Comparison of ENCODE assay signal across 21 cellular contexts in the genomic region with DNA sequence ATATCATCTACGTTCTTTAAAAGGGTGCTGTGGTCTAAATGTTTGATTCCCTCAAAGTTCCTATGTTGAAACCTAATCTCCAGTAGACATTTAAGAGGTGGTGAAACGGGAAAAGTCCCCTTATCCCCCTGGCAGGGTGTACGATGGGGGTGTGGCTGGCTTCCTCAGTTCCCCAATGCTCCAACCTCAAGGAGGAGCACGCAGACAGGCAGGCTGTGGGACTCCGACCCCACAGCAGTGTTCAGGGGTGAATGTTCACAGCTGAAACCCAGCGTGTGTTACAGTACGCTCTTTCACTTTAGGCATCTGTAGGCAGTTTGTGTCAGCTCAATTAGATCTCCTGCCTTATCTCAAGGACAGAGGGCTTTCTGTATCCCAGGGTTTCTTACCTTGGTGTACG.
DNase-seq lines count a peak whose midpoint lies in the region; ATAC-seq, FAIRE-seq and TF ChIP-seq lines count a peak whose summit lies in the region.
"Had no signal": no experiment of that assay in that cellular context is flagged by ENCODE, and none has a peak within 500 bp of the region (broad histone marks: within the 10 kb centered on the region; RNA-seq: fewer than 3 reads in every experiment).

No MANE protein-coding gene starts in this region.

- TF ChIP-seq CTCF in WTC11 (IDR thresholded peaks at IDR 0.05) (no peak), nephron progenitor cell (IDR thresholded peaks at IDR 0.05) (no peak)

- no peak for FAIRE-seq in H54 (lab: Jason Lieb, UNC)
- FAIRE-seq: GM12891, HTR-8/SVneo had no signal

- no peaks in the 10 kb centered on the region for H3K9me3 Mint-ChIP-seq in activated naive CD8-positive, alpha-beta T cell treated with anti-CD3 and anti-CD28 coated beads for 36 hours
- H3K9me3 Mint-ChIP-seq in activated naive CD8-positive, alpha-beta T cell treated with anti-CD3 and anti-CD28 coated beads, Interleukin-2, amount 50 U/mL, for 24 hours: no peaks in the 10 kb centered on the region
- no peaks in the 10 kb centered on the region for H3K9me3 Mint-ChIP-seq in WTC11
- H3K9me3 Mint-ChIP-seq in nephron progenitor cell: no peaks in the 10 kb centered on the region
- H3K9me3 Mint-ChIP-seq: CD4-positive, alpha-beta T cell had no signal

- POLR2A ChIA-PET in WTC11 (lab: Charles Lee): no interaction called here

- H3K36me3 Mint-ChIP-seq in activated naive CD8-positive, alpha-beta T cell treated with anti-CD3 and anti-CD28 coated beads for 36 hours: peaks cover 22% of the 10 kb centered on the region
- H3K36me3 Mint-ChIP-seq in activated naive CD8-positive, alpha-beta T cell treated with anti-CD3 and anti-CD28 coated beads, Interleukin-2, amount 50 U/mL, for 24 hours (ENCODE audit: low read depth): peaks cover 29% of the 10 kb centered on the region
- H3K36me3 Mint-ChIP-seq in WTC11: peaks cover 21% of the 10 kb centered on the region
- H3K36me3 Mint-ChIP-seq in nephron progenitor cell (ENCODE audit: low read depth): peaks cover 39% of the 10 kb centered on the region

- DNase-seq in activated naive CD8-positive, alpha-beta T cell treated with anti-CD3 and anti-CD28 coated beads for 36 hours: no peak
- no peak for DNase-seq in activated naive CD8-positive, alpha-beta T cell treated with anti-CD3 and anti-CD28 coated beads, Interleukin-2, amount 50 U/mL, for 24 hours
- DNase-seq in WTC11 (ENCODE audit: low spot score): no peak
- no peak for DNase-seq in nephron progenitor cell
- no peak for DNase-seq in CD1c-positive myeloid dendritic cell (ENCODE audit: extremely low spot score)
- DNase-seq in H54 (ENCODE audit: insufficient read length, low spot score): no peak
- DNase-seq: BE2C; CD4-positive, alpha-beta T cell; DND-41; IMR-90; NCI-H1092 treated with DMSO at 0.1 percent for 48 hours; NCI-H146; NCI-H2029; NCI-H226; NCI-H510A treated with DMSO at 0.1 percent for 48 hours; NCI-H748 treated with DMSO at 0.1 percent for 48 hours; SJCRH30 had no signal

- no peak overlapping the region for H3K4me3 Mint-ChIP-seq in activated naive CD8-positive, alpha-beta T cell treated with anti-CD3 and anti-CD28 coated beads for 36 hours
- H3K4me3 Mint-ChIP-seq in activated naive CD8-positive, alpha-beta T cell treated with anti-CD3 and anti-CD28 coated beads, Interleukin-2, amount 50 U/mL, for 24 hours: no peak overlapping the region
- no peak overlapping the region for H3K4me3 Mint-ChIP-seq in WTC11
- H3K4me3 Mint-ChIP-seq in nephron progenitor cell: no peak overlapping the region
- H3K4me3 Mint-ChIP-seq: CD4-positive, alpha-beta T cell had no signal

- H3K4me1 Mint-ChIP-seq in activated naive CD8-positive, alpha-beta T cell treated with anti-CD3 and anti-CD28 coated beads for 36 hours: peaks cover 1% of the 10 kb centered on the region
- peaks cover 2% of the 10 kb centered on the region for H3K4me1 Mint-ChIP-seq in activated naive CD8-positive, alpha-beta T cell treated with anti-CD3 and anti-CD28 coated beads, Interleukin-2, amount 50 U/mL, for 24 hours
- H3K4me1 Mint-ChIP-seq in WTC11 (no peaks in the 10 kb centered on the region), nephron progenitor cell (peaks cover 6% of the 10 kb centered on the region)

- H3K27ac Mint-ChIP-seq in activated naive CD8-positive, alpha-beta T cell treated with anti-CD3 and anti-CD28 coated beads for 36 hours: peak overlapping the region; percentile 26
- no peak overlapping the region for H3K27ac Mint-ChIP-seq in activated naive CD8-positive, alpha-beta T cell treated with anti-CD3 and anti-CD28 coated beads, Interleukin-2, amount 50 U/mL, for 24 hours
- H3K27ac Mint-ChIP-seq in WTC11 (peak overlapping the region; percentile 12; the same call in 1 of the 2 replicates), nephron progenitor cell (peak overlapping the region; percentile 72)
- H3K27ac Mint-ChIP-seq: CD4-positive, alpha-beta T cell had no signal

- ATAC-seq in activated naive CD8-positive, alpha-beta T cell treated with anti-CD3 and anti-CD28 coated beads, Interleukin-2, amount 50 U/mL, for 24 hours: no peak
- no peak for ATAC-seq in WTC11
- no peak for ATAC-seq in HG03097 (IDR thresholded peaks at IDR 0.05; ENCODE audit: low FRiP score, unreplicated experiment)
- ATAC-seq: Panc1 had no signal

- no peak for TF ChIP-seq POLR2A in H54 (IDR thresholded peaks at IDR 0.05; ENCODE audit: low read depth, low read length)

- H3K27me3 Mint-ChIP-seq in activated naive CD8-positive, alpha-beta T cell treated with anti-CD3 and anti-CD28 coated beads for 36 hours: no peaks in the 10 kb centered on the region
- H3K27me3 Mint-ChIP-seq in activated naive CD8-positive, alpha-beta T cell treated with anti-CD3 and anti-CD28 coated beads, Interleukin-2, amount 50 U/mL, for 24 hours: no peaks in the 10 kb centered on the region
- H3K27me3 Mint-ChIP-seq in WTC11 (ENCODE audit: low read depth): no peaks in the 10 kb centered on the region
- H3K27me3 Mint-ChIP-seq in nephron progenitor cell (ENCODE audit: low read depth, poor library complexity): no peaks in the 10 kb centered on the region
- H3K27me3 Mint-ChIP-seq: CD4-positive, alpha-beta T cell had no signal

- CTCF ChIA-PET in WTC11 (lab: Charles Lee): no interaction called here

TF ChIP-seq in WTC11, 78 proteins besides CTCF, POLR2A, EP300 and RAD21:
- TF ChIP-seq FOXJ3 (CRISPR knock-in tag; IDR thresholded peaks at IDR 0.05; ENCODE audit: borderline replicate concordance) (no peak), FOXP1 (CRISPR knock-in tag; IDR thresholded peaks at IDR 0.05; ENCODE audit: borderline replicate concordance) (no peak), JUN (CRISPR knock-in tag; IDR thresholded peaks at IDR 0.05) (no peak), CREM (CRISPR knock-in tag; IDR thresholded peaks at IDR 0.05) (no peak), SMAD3 (CRISPR knock-in tag; IDR thresholded peaks at IDR 0.05; ENCODE audit: borderline replicate concordance) (no peak), KAT7 (CRISPR knock-in tag; IDR thresholded peaks at IDR 0.05; ENCODE audit: borderline replicate concordance) (no peak)
